ENCODE assay signal across 22 cellular contexts in genomic region chr6:69580696-69581095, GRCh38.
DNase-seq lines count a peak whose midpoint lies in the region; ATAC-seq and TF ChIP-seq lines count a peak whose summit lies in the region.
"Had no signal": no experiment of that assay in that cellular context is flagged by ENCODE, and none has a peak within 500 bp of the region (broad histone marks: within the 10 kb centered on the region; RNA-seq: fewer than 3 reads in every experiment).

No MANE protein-coding gene starts in this region.

- H3K4me1 Mint-ChIP-seq in activated naive CD8-positive, alpha-beta T cell treated with anti-CD3 and anti-CD28 coated beads for 36 hours = peaks cover 20% of the 10 kb centered on the region
- H3K4me1 Mint-ChIP-seq in activated naive CD8-positive, alpha-beta T cell treated with anti-CD3 and anti-CD28 coated beads, Interleukin-2, amount 50 U/mL, for 24 hours = peaks cover 15% of the 10 kb centered on the region
- peaks cover 20% of the 10 kb centered on the region for H3K4me1 Mint-ChIP-seq in CD4-positive, alpha-beta T cell (ENCODE audit: low read depth)

- no peaks in the 10 kb centered on the region for H3K36me3 Mint-ChIP-seq in activated naive CD8-positive, alpha-beta T cell treated with anti-CD3 and anti-CD28 coated beads for 36 hours
- no peaks in the 10 kb centered on the region for H3K36me3 Mint-ChIP-seq in activated naive CD8-positive, alpha-beta T cell treated with anti-CD3 and anti-CD28 coated beads, Interleukin-2, amount 50 U/mL, for 24 hours (ENCODE audit: low read depth)
- H3K36me3 Mint-ChIP-seq in CD4-positive, alpha-beta T cell (ENCODE audit: low read depth) = no peaks in the 10 kb centered on the region
- H3K36me3 Mint-ChIP-seq: T-cell had no signal

- CTCF ChIA-PET in CD4-positive, alpha-beta T cell (lab: Charles Lee) = no interaction called here

- no peaks in the 10 kb centered on the region for H3K9me3 ChIP-seq in CD4-positive, alpha-beta T cell (ENCODE audit: control insufficient read depth, low read length)
- H3K9me3 ChIP-seq: A549, BE2C, HAP-1, SK-N-SH had no signal

- H3K4me3 Mint-ChIP-seq in activated naive CD8-positive, alpha-beta T cell treated with anti-CD3 and anti-CD28 coated beads for 36 hours = no peak overlapping the region
- no peak overlapping the region for H3K4me3 Mint-ChIP-seq in activated naive CD8-positive, alpha-beta T cell treated with anti-CD3 and anti-CD28 coated beads, Interleukin-2, amount 50 U/mL, for 24 hours
- no peak overlapping the region for H3K4me3 Mint-ChIP-seq in CD4-positive, alpha-beta T cell
- H3K4me3 Mint-ChIP-seq: T-cell; T-helper 2 cell treated with Interferon-gamma antibody and Interleukin-4, amounts not matched to agents 5 μg/mL and 100 μg/mL, for 36 hours had no signal

- intact Hi-C loops in CD4-positive, alpha-beta T cell (cut with DNase I, micrococcal nuclease) = no loop called here

- H3K27ac Mint-ChIP-seq in activated naive CD8-positive, alpha-beta T cell treated with anti-CD3 and anti-CD28 coated beads for 36 hours = peak overlapping the region; percentile 58
- no peak overlapping the region for H3K27ac Mint-ChIP-seq in activated naive CD8-positive, alpha-beta T cell treated with anti-CD3 and anti-CD28 coated beads, Interleukin-2, amount 50 U/mL, for 24 hours
- H3K27ac Mint-ChIP-seq in CD4-positive, alpha-beta T cell = no peak overlapping the region
- H3K27ac Mint-ChIP-seq: T-cell; T-helper 2 cell treated with Interferon-gamma antibody and Interleukin-4, amounts not matched to agents 5 μg/mL and 100 μg/mL, for 36 hours had no signal

- no peaks in the 10 kb centered on the region for H3K27me3 ChIP-seq in CD4-positive, alpha-beta T cell (ENCODE audit: control insufficient read depth, insufficient read depth, low read length)
- H3K27me3 ChIP-seq: BE2C had no signal

- H3K27ac ChIP-seq in CD4-positive, alpha-beta T cell (ENCODE audit: low read depth, low read length) = no peak overlapping the region
- H3K27ac ChIP-seq: A549, GM23248, PC-9, RWPE1 had no signal

- POLR2A ChIA-PET in CD4-positive, alpha-beta T cell (lab: Charles Lee) = no interaction called here

- no peaks in the 10 kb centered on the region for H3K9me3 Mint-ChIP-seq in activated naive CD8-positive, alpha-beta T cell treated with anti-CD3 and anti-CD28 coated beads for 36 hours
- H3K9me3 Mint-ChIP-seq in activated naive CD8-positive, alpha-beta T cell treated with anti-CD3 and anti-CD28 coated beads, Interleukin-2, amount 50 U/mL, for 24 hours = no peaks in the 10 kb centered on the region
- H3K9me3 Mint-ChIP-seq in CD4-positive, alpha-beta T cell = no peaks in the 10 kb centered on the region
- H3K9me3 Mint-ChIP-seq: T-cell; T-helper 2 cell treated with Interferon-gamma antibody and Interleukin-4, amounts not matched to agents 5 μg/mL and 100 μg/mL, for 36 hours had no signal

- TF ChIP-seq CTCF in CD4-positive, alpha-beta T cell (IDR thresholded peaks at IDR 0.05) = no peak

- ATAC-seq in activated naive CD8-positive, alpha-beta T cell treated with anti-CD3 and anti-CD28 coated beads, Interleukin-2, amount 50 U/mL, for 24 hours = no peak
- ATAC-seq in HG03521 (IDR thresholded peaks at IDR 0.05; ENCODE audit: unreplicated experiment) = no peak
- ATAC-seq in CD4-positive, alpha-beta T cell (ENCODE audit: poor library complexity) = no peak
- ATAC-seq: A549, T-cell had no signal

- no peak for DNase-seq in activated naive CD8-positive, alpha-beta T cell treated with anti-CD3 and anti-CD28 coated beads for 36 hours
- DNase-seq in activated naive CD8-positive, alpha-beta T cell treated with anti-CD3 and anti-CD28 coated beads, Interleukin-2, amount 50 U/mL, for 24 hours = no peak
- DNase-seq in NCI-H1105 (lab: John Stamatoyannopoulos, UW) (peak; percentile 58), NCI-H446 treated with DMSO at 0.1 percent for 48 hours (lab: John Stamatoyannopoulos, UW) (peak; percentile 85), cerebellum (ENCODE audit: low spot score) (peak; percentile 52), pons (ENCODE audit: low spot score) (no peak)
- DNase-seq in CD4-positive, alpha-beta T cell = no peak
- DNase-seq: BE2C, GDM1, GM23248, KG1, NCI-H1417 treated with DMSO at 0.1 percent for 48 hours, NCI-H1930, PC-9, SHP77 treated with DMSO at 0.1 percent for 48 hours, SK-N-SH, T-cell had no signal

- peaks cover 50% of the 10 kb centered on the region for H3K27me3 Mint-ChIP-seq in activated naive CD8-positive, alpha-beta T cell treated with anti-CD3 and anti-CD28 coated beads for 36 hours
- peaks cover 25% of the 10 kb centered on the region for H3K27me3 Mint-ChIP-seq in activated naive CD8-positive, alpha-beta T cell treated with anti-CD3 and anti-CD28 coated beads, Interleukin-2, amount 50 U/mL, for 24 hours
- peaks cover 10% of the 10 kb centered on the region for H3K27me3 Mint-ChIP-seq in CD4-positive, alpha-beta T cell

Comparison
In these comparisons a context has a peak if more than half of its experiments do, and no peak if none do; other contexts are left out.
1. DNase-seq: peak in NCI-H1105 (single experiment), NCI-H446 treated with DMSO at 0.1 percent for 48 hours (single experiment) and cerebellum (single experiment); none in activated naive CD8-positive, alpha-beta T cell treated with anti-CD3 and anti-CD28 coated beads for 36 hours (single experiment), activated naive CD8-positive, alpha-beta T cell treated with anti-CD3 and anti-CD28 coated beads, Interleukin-2, amount 50 U/mL, for 24 hours (single experiment), CD4-positive, alpha-beta T cell (0 of 10) and pons (single experiment).